8 cellular contexts compared by ENCODE assay signal in genomic region chr1:239874831-239875230, GRCh38.
"Had no signal": no experiment of that assay in that cellular context is flagged by ENCODE, and none has a peak within 500 bp of the region (broad histone marks: within the 10 kb centered on the region; RNA-seq: fewer than 3 reads in every experiment).

No MANE protein-coding gene starts in this region.

- ATAC-seq: GM12878 had no signal

- H3K4me3 ChIP-seq: GM12878 had no signal

- DNase-seq: GDM1, GF-D8 had no signal

- FAIRE-seq: G401.6, GM12878, GM12891, GM12892, GM18507, GM19239 had no signal
